ENCODE assay signal across 14 cellular contexts in the genomic region with DNA sequence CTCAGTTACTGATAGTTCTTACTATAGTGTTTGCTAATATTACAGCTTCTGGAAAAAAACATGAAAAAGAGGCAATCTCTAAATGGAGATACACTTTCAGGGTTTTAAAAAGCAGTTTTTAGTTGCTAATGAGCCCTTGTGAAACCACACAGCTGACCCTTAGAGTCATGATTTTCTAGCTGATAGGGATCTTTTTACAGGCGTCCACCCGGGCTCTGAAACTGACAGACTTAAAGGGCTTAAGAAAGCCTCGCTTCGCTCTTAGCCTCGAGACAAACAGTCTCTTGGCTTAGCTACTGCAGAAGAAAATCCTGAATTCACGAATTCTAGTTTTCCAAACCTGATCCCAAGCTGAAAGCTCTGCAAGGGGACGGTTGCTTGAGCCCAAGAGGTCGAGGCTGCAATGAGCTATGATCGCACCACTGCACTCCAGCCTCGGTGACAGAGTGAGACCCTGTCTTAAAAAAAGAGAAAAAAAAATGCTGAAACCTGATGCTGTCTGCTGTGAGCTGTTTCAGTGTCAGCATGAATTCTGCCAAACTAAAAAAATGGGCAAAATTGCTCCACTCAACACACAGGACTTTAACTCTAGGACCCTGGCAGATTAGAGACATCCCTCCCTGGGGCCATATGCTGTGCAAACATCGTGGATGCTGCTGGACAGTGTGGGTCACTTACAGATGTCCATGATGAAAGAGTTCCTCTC. TPM values are rescaled to one million over a fixed set of nuclear protein-coding genes. Genes with fewer than 3 reads are reported as not detected.
A peak's percentile ranks its signal among the peaks of the same experiment; 100 is the strongest.
DNase-seq lines count a peak whose midpoint lies in the region; ATAC-seq, FAIRE-seq and TF ChIP-seq lines count a peak whose summit lies in the region.
"Had no signal": no experiment of that assay in that cellular context is flagged by ENCODE, and none has a peak within 500 bp of the region (broad histone marks: within the 10 kb centered on the region; RNA-seq: fewer than 3 reads in every experiment).

No MANE protein-coding gene starts in this region.

- H3K27ac Mint-ChIP-seq in astrocyte (ENCODE audit: unreplicated experiment): no peak overlapping the region
- H3K27ac Mint-ChIP-seq in activated naive CD8-positive, alpha-beta T cell treated with anti-CD3 and anti-CD28 coated beads, Interleukin-2, amount 50 U/mL, for 24 hours: no peak overlapping the region
- H3K27ac Mint-ChIP-seq: activated CD4-positive, alpha-beta memory T cell treated with anti-CD3 and anti-CD28 coated beads, Interleukin-2, amount 10 ng/mL, durations not matched to agents 7 days and 5 days had no signal

- DNase-seq in LHCN-M2 (ENCODE audit: low read depth): peak; percentile 31
- peak; percentile 16 for DNase-seq in astrocyte (ENCODE audit: low read depth)
- DNase-seq in C1 segment of cervical spinal cord (lab: John Stamatoyannopoulos, UW): no peak
- DNase-seq in activated naive CD8-positive, alpha-beta T cell treated with anti-CD3 and anti-CD28 coated beads, Interleukin-2, amount 50 U/mL, for 24 hours: no peak
- no peak for DNase-seq in activated gamma-delta T cell (lab: John Stamatoyannopoulos, UW)
- no peak for DNase-seq in SHP77 treated with DMSO at 0.1 percent for 48 hours (lab: John Stamatoyannopoulos, UW)
- DNase-seq: activated CD4-positive, alpha-beta memory T cell treated with anti-CD3 and anti-CD28 coated beads, Interleukin-2, amount 10 ng/mL, durations not matched to agents 7 days and 5 days; transverse colon had no signal

- H3K27me3 ChIP-seq in ACC112 (ENCODE audit: insufficient read depth, low read length) (no peaks in the 10 kb centered on the region), astrocyte (ENCODE audit: insufficient read depth, low read length) (no peaks in the 10 kb centered on the region)
- H3K27me3 ChIP-seq: BLaER1, esophagus muscularis mucosa, pancreas, transverse colon had no signal

- H3K27ac ChIP-seq in ACC112 (ENCODE audit: low read depth, low read length) (no peak overlapping the region), astrocyte (ENCODE audit: low read depth, low read length) (no peak overlapping the region), mesodermal cell (ENCODE audit: low read depth, low read length, severe bottlenecking) (peak overlapping the region; percentile 82)
- H3K27ac ChIP-seq: BLaER1 had no signal

- no peak overlapping the region for H3K9ac ChIP-seq in astrocyte (ENCODE audit: low read length)
- H3K9ac ChIP-seq: BLaER1 had no signal

- WGBS in mesodermal cell (ENCODE audit: insufficient coverage in 2 of 2), 2 experiments: 61 to 64% methylated on average over 10 to 11 of the region's 11 CpGs

- H4K20me1 ChIP-seq in astrocyte (ENCODE audit: insufficient read depth, low read length): no peaks in the 10 kb centered on the region
- H4K20me1 ChIP-seq: BLaER1 had no signal

- H3K27me3 Mint-ChIP-seq in astrocyte (ENCODE audit: low read depth, unreplicated experiment): no peaks in the 10 kb centered on the region
- no peaks in the 10 kb centered on the region for H3K27me3 Mint-ChIP-seq in activated naive CD8-positive, alpha-beta T cell treated with anti-CD3 and anti-CD28 coated beads, Interleukin-2, amount 50 U/mL, for 24 hours
- H3K27me3 Mint-ChIP-seq: activated CD4-positive, alpha-beta memory T cell treated with anti-CD3 and anti-CD28 coated beads, Interleukin-2, amount 10 ng/mL, durations not matched to agents 7 days and 5 days had no signal

- H3K4me3 ChIP-seq in ACC112 (ENCODE audit: low read depth, low read length) (peak overlapping the region; percentile 58), astrocyte (ENCODE audit: insufficient read depth, low read depth, low read length) (no peak overlapping the region), mesodermal cell (ENCODE audit: extremely low read depth, insufficient read depth, low read length, poor library complexity, severe bottlenecking) (no peak overlapping the region)
- H3K4me3 ChIP-seq: BLaER1, esophagus muscularis mucosa, pancreas, transverse colon had no signal

- no peak for FAIRE-seq in astrocyte (lab: Jason Lieb, UNC)
- FAIRE-seq: pancreas had no signal

- no peaks in the 10 kb centered on the region for H3K9me3 Mint-ChIP-seq in astrocyte (ENCODE audit: unreplicated experiment)
- H3K9me3 Mint-ChIP-seq in activated naive CD8-positive, alpha-beta T cell treated with anti-CD3 and anti-CD28 coated beads, Interleukin-2, amount 50 U/mL, for 24 hours: no peaks in the 10 kb centered on the region
- H3K9me3 Mint-ChIP-seq: activated CD4-positive, alpha-beta memory T cell treated with anti-CD3 and anti-CD28 coated beads, Interleukin-2, amount 10 ng/mL, durations not matched to agents 7 days and 5 days had no signal

- peak overlapping the region; percentile 91 for H2AFZ ChIP-seq in ACC112 (ENCODE audit: low read length, unreplicated experiment)
- peak overlapping the region; percentile 44 for H2AFZ ChIP-seq in astrocyte (ENCODE audit: low read depth, low read length)

- H3K4me1 Mint-ChIP-seq in astrocyte (ENCODE audit: low read depth, unreplicated experiment): peaks cover 5% of the 10 kb centered on the region
- no peaks in the 10 kb centered on the region for H3K4me1 Mint-ChIP-seq in activated naive CD8-positive, alpha-beta T cell treated with anti-CD3 and anti-CD28 coated beads, Interleukin-2, amount 50 U/mL, for 24 hours

- H3K4me1 ChIP-seq in ACC112 (ENCODE audit: control insufficient read depth, insufficient read depth, low read length, unreplicated experiment) (peaks cover 36% of the 10 kb centered on the region), astrocyte (ENCODE audit: insufficient read depth, low read length) (peaks cover 28% of the 10 kb centered on the region), mesodermal cell (ENCODE audit: control insufficient read depth, insufficient read depth, low read length, poor library complexity, severe bottlenecking) (peaks cover 36% of the 10 kb centered on the region)

- H3K9me3 ChIP-seq in astrocyte (ENCODE audit: insufficient read depth, low read depth, low read length) (no peaks in the 10 kb centered on the region), mesodermal cell (ENCODE audit: control insufficient read depth, low read length) (no peaks in the 10 kb centered on the region)
- H3K9me3 ChIP-seq: BLaER1, esophagus muscularis mucosa, pancreas, transverse colon had no signal

- ATAC-seq in activated naive CD8-positive, alpha-beta T cell treated with anti-CD3 and anti-CD28 coated beads, Interleukin-2, amount 50 U/mL, for 24 hours: no peak

- H3K79me2 ChIP-seq in ACC112 (ENCODE audit: control insufficient read depth, insufficient read depth, low read length, unreplicated experiment) (no peaks in the 10 kb centered on the region), astrocyte (ENCODE audit: insufficient read depth, low read length) (no peaks in the 10 kb centered on the region)

- H3K4me2 ChIP-seq in astrocyte (ENCODE audit: low read length): peak overlapping the region; percentile 70
- H3K4me2 ChIP-seq: BLaER1 had no signal

- no peak for TF ChIP-seq CTCF in astrocyte (IDR thresholded peaks at IDR 0.05; ENCODE audit: insufficient read depth, low read depth, low read length)

- H3K36me3 ChIP-seq in ACC112 (ENCODE audit: insufficient read depth, low read length) (no peaks in the 10 kb centered on the region), astrocyte (ENCODE audit: insufficient read depth, low read length) (no peaks in the 10 kb centered on the region), mesodermal cell (ENCODE audit: control insufficient read depth, insufficient read depth, low read length) (no peaks in the 10 kb centered on the region)
- H3K36me3 ChIP-seq: BLaER1, esophagus muscularis mucosa, pancreas, transverse colon had no signal

- no peak overlapping the region for H3K4me3 Mint-ChIP-seq in astrocyte (ENCODE audit: unreplicated experiment)
- H3K4me3 Mint-ChIP-seq in activated naive CD8-positive, alpha-beta T cell treated with anti-CD3 and anti-CD28 coated beads, Interleukin-2, amount 50 U/mL, for 24 hours: no peak overlapping the region
- H3K4me3 Mint-ChIP-seq: activated CD4-positive, alpha-beta memory T cell treated with anti-CD3 and anti-CD28 coated beads, Interleukin-2, amount 10 ng/mL, durations not matched to agents 7 days and 5 days had no signal

- H3K36me3 Mint-ChIP-seq in astrocyte (ENCODE audit: low read depth, unreplicated experiment): no peaks in the 10 kb centered on the region
- H3K36me3 Mint-ChIP-seq in activated naive CD8-positive, alpha-beta T cell treated with anti-CD3 and anti-CD28 coated beads, Interleukin-2, amount 50 U/mL, for 24 hours (ENCODE audit: low read depth): no peaks in the 10 kb centered on the region

RNA-seq across cellular contexts. Expression of gene HPD, which starts 3.0 kb away (rescaled TPM):
- total RNA-seq in LHCN-M2 (2014; rRNA removed) (0.26 and 0.75 TPM in 2 replicates), astrocyte (not detected in 2 replicates)
- 0.63 TPM for polyA plus RNA-seq in LHCN-M2 (2012)
- polyA plus RNA-seq in mesodermal cell (2013, experiment 1 of 2): 1.0 TPM
- polyA plus RNA-seq in mesodermal cell (2013, experiment 2 of 2): 0.30 TPM
- total RNA-seq: activated CD4-positive, alpha-beta memory T cell treated with anti-CD3 and anti-CD28 coated beads, Interleukin-2, amount 10 ng/mL, durations not matched to agents 7 days and 5 days; SK-MEL-5 had no signal

RNA-seq across cellular contexts. Expression of gene PSMD9, which starts 26.9 kb away (rescaled TPM):
- 110 and 118 TPM in 2 replicates for total RNA-seq in LHCN-M2 (2014; rRNA removed)
- polyA plus RNA-seq in LHCN-M2 (2012): 124 TPM
- total RNA-seq in astrocyte: 59.0 and 63.4 TPM in 2 replicates
- polyA plus RNA-seq in mesodermal cell (2013, experiment 1 of 2): 46.7 TPM
- 50.5 TPM for polyA plus RNA-seq in mesodermal cell (2013, experiment 2 of 2)

RNA-seq across cellular contexts. Expression of gene CFAP251, which starts 56.7 kb away (rescaled TPM):
- total RNA-seq in LHCN-M2 (2014; rRNA removed): 2.1 and 2.2 TPM in 2 replicates
- 4.3 TPM for polyA plus RNA-seq in LHCN-M2 (2012)
- 4.6 and 4.7 TPM in 2 replicates for total RNA-seq in astrocyte
- polyA plus RNA-seq in mesodermal cell (2013, experiment 1 of 2): 1.6 TPM
- polyA plus RNA-seq in mesodermal cell (2013, experiment 2 of 2): 1.9 TPM

RNA-seq across cellular contexts. Expression of gene SETD1B, which starts 57.9 kb away (rescaled TPM):
- total RNA-seq in LHCN-M2 (2014; rRNA removed): 2.2 and 2.9 TPM in 2 replicates
- 4.1 TPM for polyA plus RNA-seq in LHCN-M2 (2012)
- 20.9 and 24.0 TPM in 2 replicates for total RNA-seq in astrocyte
- 7.9 TPM for polyA plus RNA-seq in mesodermal cell (2013, experiment 1 of 2)
- polyA plus RNA-seq in mesodermal cell (2013, experiment 2 of 2): 7.2 TPM

Comparison
In these comparisons a context has a peak if more than half of its experiments do, and no peak if none do; other contexts are left out.
1. DNase-seq: peak in LHCN-M2 (single experiment) and astrocyte (single experiment); none in C1 segment of cervical spinal cord (0 of 14), activated naive CD8-positive, alpha-beta T cell treated with anti-CD3 and anti-CD28 coated beads, Interleukin-2, amount 50 U/mL, for 24 hours (single experiment), activated gamma-delta T cell (single experiment) and SHP77 treated with DMSO at 0.1 percent for 48 hours (single experiment).